In genomic region chr11:22807855-22808558, GRCh38 we compare ENCODE assay signal across 11 cellular contexts. TPM values are rescaled to one million over a fixed set of nuclear protein-coding genes. Genes with fewer than 3 reads are reported as not detected.
DNase-seq lines count a peak whose midpoint lies in the region; ATAC-seq, FAIRE-seq and TF ChIP-seq lines count a peak whose summit lies in the region.
"Had no signal": no experiment of that assay in that cellular context is flagged by ENCODE, and none has a peak within 500 bp of the region (broad histone marks: within the 10 kb centered on the region; RNA-seq: fewer than 3 reads in every experiment).

No MANE protein-coding gene starts in this region.

- intact Hi-C loops in body of pancreas (cut with DNase I) = no loop called here

- H3K27me3 ChIP-seq in body of pancreas = no peaks in the 10 kb centered on the region
- H3K27me3 ChIP-seq: stomach had no signal

- TF ChIP-seq POLR2A in GM12891 (IDR thresholded peaks at IDR 0.05; ENCODE audit: low read depth, low read length) (no peak), body of pancreas (IDR thresholded peaks at IDR 0.05) (no peak)

- no peak for DNase-seq in GM12891 (ENCODE audit: insufficient read length, low spot score)
- no peak for DNase-seq in body of pancreas
- no peak for DNase-seq in H4 (ENCODE audit: low spot score)
- DNase-seq in DMS 273 treated with DMSO at 0.1 percent for 48 hours (lab: John Stamatoyannopoulos, UW) = no peak
- DNase-seq in SW480 (ENCODE audit: low spot score) = no peak
- no peak for DNase-seq in NCI-H510A treated with DMSO at 0.1 percent for 48 hours (lab: John Stamatoyannopoulos, UW)
- DNase-seq: activated CD4-positive, alpha-beta T cell treated with anti-CD3 and anti-CD28 coated beads, Interleukin-2, amount 10 ng/mL, durations not matched to agents 24 days and 14 days; stomach had no signal

- no peak overlapping the region for H3K27ac ChIP-seq in body of pancreas
- H3K27ac ChIP-seq: epithelial cell of prostate had no signal

- H3K36me3 ChIP-seq in body of pancreas (replicated peaks in 1 of 2; ENCODE audit: insufficient read depth in 1 of 2, low read depth in 2 of 2) = no peaks in the 10 kb centered on the region
- H3K36me3 ChIP-seq: stomach had no signal

- H3K4me3 ChIP-seq in body of pancreas = no peak overlapping the region
- H3K4me3 ChIP-seq: stomach had no signal

- ATAC-seq in GM21423 (IDR thresholded peaks at IDR 0.05; ENCODE audit: unreplicated experiment) (peak; percentile 96), HG03354 (IDR thresholded peaks at IDR 0.05; ENCODE audit: poor library complexity, severe bottlenecking, unreplicated experiment) (peak; percentile 97), body of pancreas (peak; percentile 47)

- H3K4me1 ChIP-seq in body of pancreas = no peaks in the 10 kb centered on the region

- no peaks in the 10 kb centered on the region for H3K9me3 ChIP-seq in body of pancreas

- FAIRE-seq in GM12891 (lab: Jason Lieb, UNC) = peak; percentile 35

- WGBS in body of pancreas, 2 donors = 85 to 91% methylated on average over 2 of the region's 2 CpGs

- no peak for TF ChIP-seq CTCF in body of pancreas (IDR thresholded peaks at IDR 0.05)

TF ChIP-seq in GM12891, 5 proteins besides CTCF, POLR2A, EP300 and RAD21:
- no peak for TF ChIP-seq PAX5 (IDR thresholded peaks at IDR 0.05; ENCODE audit: insufficient read depth, low read length, severe bottlenecking)
- TF ChIP-seq SPI1 (IDR thresholded peaks at IDR 0.05; ENCODE audit: low read depth, low read length) = peak; percentile 96
TF ChIP-seq in GM12891: peak in this region for 1.

RNA-seq across cellular contexts. Expression of gene SVIP, which starts 21.6 kb away (rescaled TPM):
- 34.7 TPM for polyA plus RNA-seq in GM12891 (2012; ENCODE audit: low read depth, missing spikeins)
- total RNA-seq in body of pancreas = 10 to 100 TPM in 1 of 2 donors, 1 to 10 TPM in 1; 9.9 to 11.5 TPM
- 23.1 and 27.9 TPM in 2 replicates for total RNA-seq in H4 (2014; rRNA removed; shearing (Covaris generic))

RNA-seq across cellular contexts. Expression of gene CCDC179, which starts 52.3 kb away (rescaled TPM):
- not detected for polyA plus RNA-seq in GM12891 (2012; ENCODE audit: low read depth, missing spikeins)
- total RNA-seq in body of pancreas = not detected
- not detected in 2 replicates for total RNA-seq in H4 (2014; rRNA removed; shearing (Covaris generic))
- total RNA-seq: activated CD4-positive, alpha-beta T cell treated with anti-CD3 and anti-CD28 coated beads, Interleukin-2, amount 10 ng/mL, durations not matched to agents 24 days and 14 days; stomach had no signal
- polyA plus RNA-seq: stomach had no signal

Comparison
In these comparisons a context has a peak if more than half of its experiments do, and no peak if none do; other contexts are left out.
1. ATAC-seq: peak in every context shown above with its lines; median percentile 97 in HG03354; 96 in GM21423; 47 in body of pancreas.